In genomic region chr3:8794247-8794646, GRCh38 we compare ENCODE assay signal across 22 cellular contexts.
"Had no signal": no experiment of that assay in that cellular context is flagged by ENCODE, and none has a peak within 500 bp of the region (broad histone marks: within the 10 kb centered on the region; RNA-seq: fewer than 3 reads in every experiment).

No MANE protein-coding gene starts in this region.

- H3K9me3 Mint-ChIP-seq: effector memory CD8-positive, alpha-beta T cell had no signal

- H3K27ac Mint-ChIP-seq: effector memory CD8-positive, alpha-beta T cell had no signal

- ATAC-seq: effector memory CD8-positive, alpha-beta T cell; foreskin keratinocyte; gastroesophageal sphincter; heart right ventricle; left cardiac atrium; left lung; left ventricle myocardium superior; lower lobe of right lung had no signal

- FAIRE-seq: colon, endothelial cell of umbilical vein, frontal cortex, islet of Langerhans, keratinocyte had no signal

- H3K36me3 ChIP-seq: esophagus muscularis mucosa, gastroesophageal sphincter, heart right ventricle, left lung, lower lobe of right lung had no signal

- H3K27me3 ChIP-seq: dorsolateral prefrontal cortex, esophagus muscularis mucosa, foreskin keratinocyte, gastroesophageal sphincter, heart right ventricle, left lung had no signal

- DNase-seq: dermis blood vessel endothelial cell; dorsolateral prefrontal cortex; effector CD8-positive, alpha-beta T cell; effector memory CD8-positive, alpha-beta T cell; foreskin keratinocyte; head of caudate nucleus; heart right ventricle; hippocampal formation; left cardiac atrium; left lung; left ventricle myocardium superior; lower lobe of right lung; mesenchymal stem cell; midbrain had no signal

- H3K27ac ChIP-seq: coronary artery, dorsolateral prefrontal cortex, esophagus muscularis mucosa, foreskin keratinocyte, gastroesophageal sphincter, heart right ventricle, left lung, lower lobe of right lung had no signal

- H3K4me1 ChIP-seq: esophagus muscularis mucosa, foreskin keratinocyte, gastroesophageal sphincter, heart right ventricle, left lung, lower lobe of right lung had no signal

- H3K4me3 ChIP-seq: coronary artery, dorsolateral prefrontal cortex, esophagus muscularis mucosa, gastroesophageal sphincter, heart right ventricle, left lung, lower lobe of right lung had no signal

- H3K4me3 Mint-ChIP-seq: effector memory CD8-positive, alpha-beta T cell had no signal
